Comparison of ENCODE assay signal across 8 cellular contexts in the genomic region with DNA sequence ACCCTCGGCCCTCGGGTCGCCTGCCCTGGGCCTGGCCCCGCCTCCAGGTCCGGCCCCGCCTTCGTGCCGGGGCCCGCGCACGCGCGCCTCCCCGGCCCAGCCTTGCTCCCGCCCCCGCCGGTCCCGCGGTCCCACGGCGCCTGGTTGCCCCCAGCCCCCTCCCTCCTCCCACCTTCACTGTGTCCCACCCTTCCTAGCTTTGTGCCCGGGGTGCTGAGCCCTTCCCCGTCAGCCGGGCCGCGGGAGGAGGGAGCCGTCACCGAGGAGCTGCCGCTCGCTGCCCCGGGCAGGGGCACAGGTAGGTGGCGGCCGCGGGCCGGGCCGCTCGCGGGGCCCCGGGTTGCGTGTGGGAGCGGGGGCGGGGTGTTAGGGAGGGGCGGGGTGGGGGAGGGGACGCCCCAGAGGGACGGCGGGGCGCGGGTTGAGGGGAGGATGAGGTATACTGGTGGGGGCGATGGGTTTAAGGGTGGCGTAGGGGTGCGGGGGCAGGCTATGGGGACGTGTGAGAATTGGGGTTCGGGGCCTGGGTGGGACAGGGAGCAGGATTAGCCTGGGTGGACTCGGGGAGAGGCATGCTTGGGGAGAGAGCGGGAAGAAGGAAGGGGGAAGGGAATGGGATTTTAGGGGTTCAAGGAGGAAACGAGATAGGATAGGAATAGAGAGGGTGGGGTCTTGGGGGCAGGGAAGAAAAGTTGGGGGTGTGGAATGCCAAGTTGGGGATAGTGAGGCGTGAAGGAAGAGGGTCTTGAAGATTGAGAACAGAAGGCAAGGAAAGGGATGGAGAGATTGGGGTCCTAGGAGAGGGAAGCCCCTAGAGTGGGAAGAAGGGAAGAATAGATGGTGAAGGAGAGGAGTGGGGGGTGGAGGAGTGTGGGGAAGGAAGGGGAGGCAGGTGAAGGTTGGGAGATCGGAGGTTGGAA. TPM values are rescaled to one million over a fixed set of nuclear protein-coding genes. Genes with fewer than 3 reads are reported as not detected.
DNase-seq lines count a peak whose midpoint lies in the region; ATAC-seq and TF ChIP-seq lines count a peak whose summit lies in the region.

A gene with protein sequence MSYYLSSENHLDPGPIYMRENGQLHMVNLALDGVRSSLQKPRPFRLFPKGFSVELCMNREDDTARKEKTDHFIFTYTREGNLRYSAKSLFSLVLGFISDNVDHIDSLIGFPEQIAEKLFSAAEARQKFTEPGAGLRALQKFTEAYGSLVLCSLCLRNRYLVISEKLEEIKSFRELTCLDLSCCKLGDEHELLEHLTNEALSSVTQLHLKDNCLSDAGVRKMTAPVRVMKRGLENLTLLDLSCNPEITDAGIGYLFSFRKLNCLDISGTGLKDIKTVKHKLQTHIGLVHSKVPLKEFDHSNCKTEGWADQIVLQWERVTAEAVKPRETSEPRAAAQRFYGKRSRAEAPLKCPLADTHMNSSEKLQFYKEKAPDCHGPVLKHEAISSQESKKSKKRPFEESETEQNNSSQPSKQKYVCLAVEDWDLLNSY (plus strand): TSS at position 99 of the 920 bp plus-strand sequence. CDS start 5,650 bp downstream, outside the sequence.

- no peaks in the 10 kb centered on the region for H3F3A ChIP-seq in neural cell (ENCODE audit: insufficient read depth, low read length, poor library complexity, severe bottlenecking)

- H3K27me3 Mint-ChIP-seq in T-helper 1 cell treated with Interleukin-12 subunit alpha and Interleukin-12 subunit beta and Interleukin-4 antibody, amounts not matched to agents 30 μg/mL and 1 μg/mL, for 36 hours (ENCODE audit: low read depth) = no peaks in the 10 kb centered on the region

- H3K4me1 Mint-ChIP-seq in T-helper 1 cell treated with Interleukin-12 subunit alpha and Interleukin-12 subunit beta and Interleukin-4 antibody, amounts not matched to agents 30 μg/mL and 1 μg/mL, for 36 hours (ENCODE audit: low read depth) = peaks cover 46% of the 10 kb centered on the region

- H2AFZ ChIP-seq in neural cell (ENCODE audit: low read depth, low read length) = peak within 1 kb of the TSS; percentile 84

- no peaks in the 10 kb centered on the region for H3K9me2 ChIP-seq in neural cell (ENCODE audit: insufficient read depth, low read length)

- H3K79me2 ChIP-seq in neural cell (replicated peaks; ENCODE audit: insufficient read depth, low read length) = peaks cover 28% of the 10 kb centered on the region

- peak within 1 kb of the TSS; percentile 72 to 90 (median 82) for H3K4me3 ChIP-seq in esophagus muscularis mucosa
- peak within 1 kb of the TSS; percentile 93 for H3K4me3 ChIP-seq in neural cell (ENCODE audit: low read length)

- ATAC-seq in GM19351 (IDR thresholded peaks at IDR 0.05; ENCODE audit: unreplicated experiment) (peak; percentile 67), HG03354 (IDR thresholded peaks at IDR 0.05; ENCODE audit: poor library complexity, severe bottlenecking, unreplicated experiment) (peak; percentile 69)

- H3K36me3 Mint-ChIP-seq in T-helper 1 cell treated with Interleukin-12 subunit alpha and Interleukin-12 subunit beta and Interleukin-4 antibody, amounts not matched to agents 30 μg/mL and 1 μg/mL, for 36 hours (ENCODE audit: low read depth) = peaks cover 21% of the 10 kb centered on the region

- peak within 1 kb of the TSS; percentile 73 for H3K9ac ChIP-seq in neural cell (ENCODE audit: low read length)

- H3K4me1 ChIP-seq in esophagus muscularis mucosa = peaks cover 18 to 61% (median 56%) of the 10 kb centered on the region in 4 donors

- no peak for TF ChIP-seq RAD21 in neural cell (conservative IDR thresholded peaks at IDR 0.05)

- no peaks in the 10 kb centered on the region for H3K9me3 Mint-ChIP-seq in T-helper 1 cell treated with Interleukin-12 subunit alpha and Interleukin-12 subunit beta and Interleukin-4 antibody, amounts not matched to agents 30 μg/mL and 1 μg/mL, for 36 hours

- WGBS in esophagus muscularis mucosa = 2% methylated on average over 25 of the region's 58 CpGs

- no peaks in the 10 kb centered on the region for H3K9me3 ChIP-seq in esophagus muscularis mucosa
- H3K9me3 ChIP-seq in neural cell (ENCODE audit: low read length) = no peaks in the 10 kb centered on the region

- DNase-seq in DMS53 (lab: John Stamatoyannopoulos, UW) = peak; percentile 95
- DNase-seq in DMS53 treated with DMSO at 0.1 percent for 48 hours (lab: John Stamatoyannopoulos, UW; ENCODE audit: unreplicated experiment) = no peak
- no peak for DNase-seq in esophagus muscularis mucosa (ENCODE audit: extremely low spot score)
- no peak for DNase-seq in DMS 273 treated with DMSO at 0.1 percent for 48 hours (lab: John Stamatoyannopoulos, UW)

- TF ChIP-seq CTCF in esophagus muscularis mucosa (IDR thresholded peaks at IDR 0.05) = peak; percentile 47 to 54 (median 48)
- TF ChIP-seq CTCF in neural cell (IDR thresholded peaks at IDR 0.05; ENCODE audit: poor library complexity, severe bottlenecking) = peak; percentile 34

- H3K4me3 Mint-ChIP-seq in T-helper 1 cell treated with Interleukin-12 subunit alpha and Interleukin-12 subunit beta and Interleukin-4 antibody, amounts not matched to agents 30 μg/mL and 1 μg/mL, for 36 hours = peak within 1 kb of the TSS; percentile 91

- peaks cover 0 to 4% (median under 1%) of the 10 kb centered on the region in 4 donors for H3K36me3 ChIP-seq in esophagus muscularis mucosa
- H3K36me3 ChIP-seq in neural cell (ENCODE audit: insufficient read depth, low read length) = no peaks in the 10 kb centered on the region

- H3K27ac ChIP-seq in esophagus muscularis mucosa (replicated peaks in 1 of 4) (peak within 1 kb of the TSS; percentile 92 to 94 (median 94)), neural cell (ENCODE audit: low read length) (peak within 1 kb of the TSS; percentile 14)

- intact Hi-C loops in esophagus muscularis mucosa (cut with DNase I) = loop anchor here (5.0 kb wide), 1 partner anchor 49 kb away; no protein-coding TSS in a partner anchor

- H3K27me3 ChIP-seq in esophagus muscularis mucosa (no peaks in the 10 kb centered on the region), neural cell (ENCODE audit: insufficient read depth, low read depth, low read length) (no peaks in the 10 kb centered on the region)

- peak within 1 kb of the TSS; percentile 91 for H3K27ac Mint-ChIP-seq in T-helper 1 cell treated with Interleukin-12 subunit alpha and Interleukin-12 subunit beta and Interleukin-4 antibody, amounts not matched to agents 30 μg/mL and 1 μg/mL, for 36 hours

- TF ChIP-seq EP300 in esophagus muscularis mucosa (IDR thresholded peaks at IDR 0.05) (no peak), neural cell (conservative IDR thresholded peaks at IDR 0.05; ENCODE audit: poor library complexity, severe bottlenecking) (no peak)

- no peaks in the 10 kb centered on the region for H4K20me1 ChIP-seq in neural cell (ENCODE audit: insufficient read depth)

- peak within 1 kb of the TSS; percentile 42 for H3K4me2 ChIP-seq in neural cell (ENCODE audit: low read length)

- no peak for TF ChIP-seq POLR2A in esophagus muscularis mucosa (IDR thresholded peaks at IDR 0.05; ENCODE audit: low read depth)

TF ChIP-seq in neural cell, 6 proteins besides CTCF, POLR2A, EP300 and RAD21:
- no peak for TF ChIP-seq TAF1 (IDR thresholded peaks at IDR 0.05; ENCODE audit: low read depth)
- TF ChIP-seq EZH2 (IDR thresholded peaks at IDR 0.05; ENCODE audit: borderline replicate concordance, insufficient read depth, low read length, poor library complexity, severe bottlenecking) = no peak
- TF ChIP-seq SMC3 (conservative IDR thresholded peaks at IDR 0.05; ENCODE audit: poor library complexity) = no peak
- TF ChIP-seq POLR2AphosphoS5 (IDR thresholded peaks at IDR 0.05) = peak; percentile 23

RNA-seq across cellular contexts. Expression of the gene that starts here (rescaled TPM):
- total RNA-seq in esophagus muscularis mucosa = 10 to 100 TPM; 22.8 to 35.6 (median 28.9) TPM
- polyA plus RNA-seq in neural cell = 23.9 and 24.8 TPM in 2 replicates
- 32.6 and 32.9 TPM in 2 replicates for polyA minus RNA-seq in neural cell
